8 cellular contexts compared by ENCODE assay signal in genomic region chr1:87330954-87331318, GRCh38. TPM values are rescaled to one million over a fixed set of nuclear protein-coding genes. Genes with fewer than 3 reads are reported as not detected.
A peak's percentile ranks its signal among the peaks of the same experiment; 100 is the strongest.
DNase-seq lines count a peak whose midpoint lies in the region; ATAC-seq and TF ChIP-seq lines count a peak whose summit lies in the region.

No MANE protein-coding gene starts in this region.

- no CpG with 5 or more reads among the region's 8 CpGs for WGBS in neuronal stem cell (ENCODE audit: extremely low coverage in 2 of 2, insufficient read length in 2 of 2, insufficient replicate concordance in 1 of 2), 2 donors

- ATAC-seq in HG03571 (IDR thresholded peaks at IDR 0.05; ENCODE audit: unreplicated experiment) (no peak), HG03565 (IDR thresholded peaks at IDR 0.05; ENCODE audit: unreplicated experiment) (no peak)

- no peak overlapping the region for H2BK120ac ChIP-seq in neuronal stem cell (ENCODE audit: low read depth, low read length)

- H4K91ac ChIP-seq in neuronal stem cell (ENCODE audit: low read depth, low read length, poor library complexity) = no peak overlapping the region

- H3K4me1 Mint-ChIP-seq in CD8-positive, alpha-beta memory T cell = peaks cover 56 to 76% (median 75%) of the 10 kb centered on the region in 3 donors

- peak overlapping the region; percentile 55; the same call in 1 of the 2 replicates for H3K9ac ChIP-seq in OCI-LY1 (ENCODE audit: low read length)
- H3K9ac ChIP-seq in endocrine pancreas (ENCODE audit: control insufficient read depth, insufficient read depth, low read length) = no peak overlapping the region
- peak overlapping the region; percentile 88 for H3K9ac ChIP-seq in neuronal stem cell (ENCODE audit: low read depth, low read length, poor library complexity)

- H3K36me3 ChIP-seq in CD8-positive, alpha-beta memory T cell (ENCODE audit: insufficient read depth, low read length) = no peaks in the 10 kb centered on the region
- peaks cover 17% of the 10 kb centered on the region for H3K36me3 ChIP-seq in OCI-LY1 (ENCODE audit: insufficient read depth, low read length)
- no peaks in the 10 kb centered on the region for H3K36me3 ChIP-seq in endocrine pancreas (ENCODE audit: control insufficient read depth, insufficient read depth, low read length)
- peaks cover 0 to 23% of the 10 kb centered on the region in 2 donors for H3K36me3 ChIP-seq in neuronal stem cell (replicated peaks in 1 of 2; ENCODE audit: control insufficient read depth in 2 of 2, insufficient read depth in 2 of 2, low read length in 2 of 2)

- no peak overlapping the region for H4K8ac ChIP-seq in neuronal stem cell (ENCODE audit: low read depth, low read length)

- TF ChIP-seq CTCF in OCI-LY1 (IDR thresholded peaks at IDR 0.05; ENCODE audit: low read length) = no peak

- H3K9me3 Mint-ChIP-seq in CD8-positive, alpha-beta memory T cell = no peaks in the 10 kb centered on the region

- peak overlapping the region; percentile 66 for H3K27ac ChIP-seq in CD8-positive, alpha-beta memory T cell (ENCODE audit: low read depth, low read length)
- H3K27ac ChIP-seq in OCI-LY1 (ENCODE audit: low read depth, low read length, poor library complexity, severe bottlenecking) (no peak overlapping the region), neuronal stem cell (replicated peaks; ENCODE audit: low read length) (peak overlapping the region; percentile 91)

- peaks cover 0 to 23% (median 0%) of the 10 kb centered on the region in 3 donors for H3K36me3 Mint-ChIP-seq in CD8-positive, alpha-beta memory T cell

- H3K4ac ChIP-seq in neuronal stem cell (ENCODE audit: low read length) = no peak overlapping the region

- peak overlapping the region; percentile 70 for H3K4me3 ChIP-seq in CD8-positive, alpha-beta memory T cell (ENCODE audit: low read length)
- H3K4me3 ChIP-seq in OCI-LY1 (ENCODE audit: low read depth, low read length, poor library complexity, severe bottlenecking) (peak overlapping the region; percentile 80), endocrine pancreas (ENCODE audit: control insufficient read depth, insufficient read depth, low read length) (peak overlapping the region; percentile 50), neuronal stem cell (ENCODE audit: low read length in 2 of 2) (peak overlapping the region; percentile 57 to 84)

- no peaks in the 10 kb centered on the region for H4K20me1 ChIP-seq in OCI-LY1 (ENCODE audit: insufficient read depth, low read length)

- H2AK5ac ChIP-seq in neuronal stem cell (ENCODE audit: low read depth, low read length) = no peak overlapping the region

- no peaks in the 10 kb centered on the region for H3K79me2 ChIP-seq in OCI-LY1 (ENCODE audit: insufficient read depth, low read length)

- H3K14ac ChIP-seq in neuronal stem cell (ENCODE audit: low read length) = no peak overlapping the region

- CTCF ChIA-PET in CD8-positive, alpha-beta memory T cell (lab: Charles Lee) = interaction anchor here (0.9 to 1.3 kb wide), 4 partner anchors 11 to 627 kb away, joined by 3 to 6 read pairs (median 4); partner anchors contain the start of gene SH3GLB1

- H3K9me3 ChIP-seq in CD8-positive, alpha-beta memory T cell (ENCODE audit: low read length) = no peaks in the 10 kb centered on the region
- no peaks in the 10 kb centered on the region for H3K9me3 ChIP-seq in OCI-LY1 (ENCODE audit: low read length)
- no peaks in the 10 kb centered on the region for H3K9me3 ChIP-seq in endocrine pancreas (ENCODE audit: control insufficient read depth, low read length)
- no peaks in the 10 kb centered on the region for H3K9me3 ChIP-seq in neuronal stem cell (replicated peaks in 1 of 2; ENCODE audit: control insufficient read depth in 2 of 2, insufficient read depth in 1 of 2, low read depth in 1 of 2, low read length in 2 of 2)

- no peaks in the 10 kb centered on the region for H3K27me3 ChIP-seq in CD8-positive, alpha-beta memory T cell (ENCODE audit: insufficient read depth, low read length, poor library complexity, severe bottlenecking)
- no peaks in the 10 kb centered on the region for H3K27me3 ChIP-seq in OCI-LY1 (ENCODE audit: insufficient read depth, low read length)
- H3K27me3 ChIP-seq in endocrine pancreas (ENCODE audit: control insufficient read depth, insufficient read depth, low read length) = peaks cover 4% of the 10 kb centered on the region
- peaks cover 0 to 3% (median 0%) of the 10 kb centered on the region in 3 experiments for H3K27me3 ChIP-seq in neuronal stem cell (ENCODE audit: control insufficient read depth in 3 of 3, insufficient read depth in 3 of 3, low read depth in 1 of 3, low read length in 3 of 3)

- POLR2A ChIA-PET in CD8-positive, alpha-beta memory T cell (lab: Charles Lee) = no interaction called here

- no peaks in the 10 kb centered on the region for H3K9me2 ChIP-seq in OCI-LY1 (ENCODE audit: low read depth, low read length)

- H2BK15ac ChIP-seq in neuronal stem cell (ENCODE audit: low read length) = no peak overlapping the region

- H3K27me3 Mint-ChIP-seq in CD8-positive, alpha-beta memory T cell = no peaks in the 10 kb centered on the region

- H3K4me2 ChIP-seq in OCI-LY1 (ENCODE audit: low read length) (peak overlapping the region; percentile 89), neuronal stem cell (ENCODE audit: insufficient read depth, low read length, poor library complexity, severe bottlenecking) (peak overlapping the region; percentile 60)

- peak overlapping the region; percentile 87 for H3K23ac ChIP-seq in neuronal stem cell (ENCODE audit: low read depth, low read length, poor library complexity)

- H2BK12ac ChIP-seq in neuronal stem cell (ENCODE audit: low read length) = no peak overlapping the region

- peaks cover 47% of the 10 kb centered on the region for H3K4me1 ChIP-seq in CD8-positive, alpha-beta memory T cell (ENCODE audit: insufficient read depth, low read length)
- H3K4me1 ChIP-seq in OCI-LY1 (ENCODE audit: insufficient read depth, low read length, severe bottlenecking) (peaks cover 68% of the 10 kb centered on the region), endocrine pancreas (ENCODE audit: control insufficient read depth, insufficient read depth, low read length) (no peaks in the 10 kb centered on the region), neuronal stem cell (ENCODE audit: control insufficient read depth in 2 of 2, insufficient read depth in 1 of 2, low read depth in 1 of 2, low read length in 2 of 2) (peaks cover 7 to 19% of the 10 kb centered on the region in 2 donors)

- peak overlapping the region; percentile 68 for H2BK5ac ChIP-seq in neuronal stem cell (ENCODE audit: low read length)

- peak in 1 of 5 donors; percentile 22 for DNase-seq in CD8-positive, alpha-beta memory T cell
- DNase-seq in neuronal stem cell (ENCODE audit: low spot score) = no peak
- DNase-seq in NOMO-1 treated with dmso at 0.1 percent for 144 hours (lab: John Stamatoyannopoulos, UW; ENCODE audit: unreplicated experiment) = no peak
- DNase-seq in cerebellum (ENCODE audit: low spot score) = no peak

- no peaks in the 10 kb centered on the region for H3K79me1 ChIP-seq in neuronal stem cell (ENCODE audit: low read depth, low read length)

- H2AFZ ChIP-seq in OCI-LY1 (ENCODE audit: low read length) (no peak overlapping the region), neuronal stem cell (ENCODE audit: low read length) (peak overlapping the region; percentile 93)

- H3F3A ChIP-seq in OCI-LY1 (ENCODE audit: insufficient read depth, low read length) = peaks cover 10% of the 10 kb centered on the region

- peak overlapping the region; percentile 93 for H3K18ac ChIP-seq in neuronal stem cell (ENCODE audit: low read length)

- peak overlapping the region; percentile 85 to 99 (median 93) for H3K4me3 Mint-ChIP-seq in CD8-positive, alpha-beta memory T cell

- H3K27ac Mint-ChIP-seq in CD8-positive, alpha-beta memory T cell = peak overlapping the region; percentile 69 to 99 (median 93)

RNA-seq across cellular contexts. Expression of gene LMO4, which starts 2.3 kb away (rescaled TPM):
- total RNA-seq in CD8-positive, alpha-beta memory T cell = 10 to 100 TPM; 36.4 to 36.5 TPM
- 23.2 TPM for polyA plus RNA-seq in CD8-positive, alpha-beta memory T cell
- polyA plus RNA-seq in neuronal stem cell (2013, experiment 1 of 2) = 111 TPM
- polyA plus RNA-seq in neuronal stem cell (2013, experiment 2 of 2) = 116 TPM
- total RNA-seq in cerebellum = 47.1 TPM
